Comparison of ENCODE assay signal across 15 cellular contexts in the genomic region with DNA sequence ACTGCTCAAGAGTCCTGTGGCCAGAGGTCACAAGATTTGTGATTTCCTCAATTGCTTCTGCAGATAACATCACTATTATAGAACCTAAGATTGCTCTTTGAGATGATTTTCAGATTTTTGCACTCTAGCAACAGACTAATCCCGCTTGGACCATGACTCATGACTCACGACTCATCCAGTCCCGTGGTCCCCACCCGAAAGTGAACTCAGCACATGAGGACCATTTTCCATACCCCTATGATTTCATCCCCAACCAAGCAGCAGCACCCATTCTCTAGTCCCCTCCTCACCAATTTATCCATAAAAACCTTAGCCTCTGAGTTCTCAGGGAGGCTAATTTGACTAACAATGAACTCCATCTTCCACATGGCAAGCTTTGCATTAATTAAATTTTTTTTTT.
"Had no signal": no experiment of that assay in that cellular context is flagged by ENCODE, and none has a peak within 500 bp of the region (broad histone marks: within the 10 kb centered on the region; RNA-seq: fewer than 3 reads in every experiment).

No MANE protein-coding gene starts in this region.

- H3K27me3 ChIP-seq: gastrocnemius medialis, heart left ventricle, left lung, spleen, suprapubic skin, transverse colon, uterus had no signal

- H3K27ac ChIP-seq: coronary artery, gastrocnemius medialis, heart left ventricle, left lung, spleen, suprapubic skin, transverse colon, uterus had no signal

- H3K4me3 ChIP-seq: coronary artery, gastrocnemius medialis, heart left ventricle, left lung, spleen, suprapubic skin, transverse colon, uterus had no signal

- H3K36me3 ChIP-seq: gastrocnemius medialis, heart left ventricle, left lung, spleen, suprapubic skin, transverse colon, uterus had no signal

- H3K4me1 ChIP-seq: gastrocnemius medialis, heart left ventricle, left lung, spleen, suprapubic skin, transverse colon, uterus had no signal

- H3K9me3 ChIP-seq: gastrocnemius medialis, spleen, transverse colon, uterus had no signal

- DNase-seq: activated CD4-positive, alpha-beta T cell treated with anti-CD3 and anti-CD28 coated beads, Interleukin-2, amount 50 U/mL, for 48 hours; activated CD8-positive, alpha-beta memory T cell treated with anti-CD3 and anti-CD28 coated beads, Interleukin-2, amount 10 ng/mL, durations not matched to agents 7 days and 5 days; activated naive CD4-positive, alpha-beta T cell; aorta; gastrocnemius medialis; heart left ventricle; left lung; retina; spleen; stimulated activated naive CD4-positive, alpha-beta T cell treated with Interleukin-2 at 50 U/mL for 16 hours; T-helper 2 cell; transverse colon; uterus had no signal
